15 cellular contexts compared by ENCODE assay signal in genomic region chr4:184457530-184458249, GRCh38. TPM values are rescaled to one million over a fixed set of nuclear protein-coding genes. Genes with fewer than 3 reads are reported as not detected.
A peak's percentile ranks its signal among the peaks of the same experiment; 100 is the strongest.
DNase-seq lines count a peak whose midpoint lies in the region; ATAC-seq and TF ChIP-seq lines count a peak whose summit lies in the region.
"Had no signal": no experiment of that assay in that cellular context is flagged by ENCODE, and none has a peak within 500 bp of the region (broad histone marks: within the 10 kb centered on the region; RNA-seq: fewer than 3 reads in every experiment).

No MANE protein-coding gene starts in this region.

- peaks cover 42% of the 10 kb centered on the region; the same call in 1 of the 2 replicates for H3K79me2 ChIP-seq in OCI-LY1 (ENCODE audit: insufficient read depth, low read length)

- peaks cover 33% of the 10 kb centered on the region for H3K4me1 Mint-ChIP-seq in progenitor cell of endocrine pancreas (ENCODE audit: low read depth)

- ATAC-seq in GM18868 (IDR thresholded peaks at IDR 0.05; ENCODE audit: unreplicated experiment): peak; percentile 45
- no peak for ATAC-seq in left lobe of liver

- intact Hi-C loops in left ventricle myocardium inferior (cut with micrococcal nuclease): no loop called here
- intact Hi-C loops in esophagus muscularis mucosa (cut with DNase I): no loop called here

- no peak for TF ChIP-seq POLR2A in esophagus muscularis mucosa (IDR thresholded peaks at IDR 0.05; ENCODE audit: low read depth)

- peaks cover 78 to 93% (median 88%) of the 10 kb centered on the region in 10 experiments for H3K4me1 ChIP-seq in BLaER1 treated with 17β-estradiol and CSF1 and Interleukin-3, amounts not matched to agents 10 nM and 100 nM
- H3K4me1 ChIP-seq in OCI-LY1 (ENCODE audit: insufficient read depth, low read length, severe bottlenecking): peaks cover 77% of the 10 kb centered on the region
- H3K4me1 ChIP-seq in left ventricle myocardium inferior: peaks cover 96% of the 10 kb centered on the region
- peaks cover 51 to 68% (median 63%) of the 10 kb centered on the region in 4 donors for H3K4me1 ChIP-seq in esophagus muscularis mucosa

- peak overlapping the region in 1 of 10 experiments; percentile 20; a peak in 1 of 20 replicates for H3K4me3 ChIP-seq in BLaER1 treated with 17β-estradiol and CSF1 and Interleukin-3, amounts not matched to agents 10 nM and 100 nM
- H3K4me3 ChIP-seq in OCI-LY1 (ENCODE audit: low read depth, low read length, poor library complexity, severe bottlenecking) (peak overlapping the region; percentile 30), left ventricle myocardium inferior (no peak overlapping the region), esophagus muscularis mucosa (no peak overlapping the region)

- peak overlapping the region in 5 of 11 experiments; percentile 1 to 20 (median 2); a peak in 3 of 22 replicates for H3K27ac ChIP-seq in BLaER1 treated with 17β-estradiol and CSF1 and Interleukin-3, amounts not matched to agents 10 nM and 100 nM
- H3K27ac ChIP-seq in OCI-LY1 (ENCODE audit: low read depth, low read length, poor library complexity, severe bottlenecking) (peak overlapping the region; percentile 54), left ventricle myocardium inferior (replicated peaks) (peak overlapping the region; percentile 28), esophagus muscularis mucosa (replicated peaks in 1 of 4) (peak overlapping the region in 2 of 4 donors; percentile 17 to 21)

- no peak for TF ChIP-seq EP300 in esophagus muscularis mucosa (IDR thresholded peaks at IDR 0.05)

- H3K9me3 ChIP-seq in BLaER1 treated with 17β-estradiol and CSF1 and Interleukin-3, amounts not matched to agents 10 nM and 100 nM (replicated peaks in 1 of 11): no peaks in the 10 kb centered on the region
- H3K9me3 ChIP-seq in OCI-LY1 (ENCODE audit: low read length) (no peaks in the 10 kb centered on the region), left ventricle myocardium inferior (replicated peaks) (no peaks in the 10 kb centered on the region), esophagus muscularis mucosa (no peaks in the 10 kb centered on the region)

- no peaks in the 10 kb centered on the region for H3F3A ChIP-seq in OCI-LY1 (ENCODE audit: insufficient read depth, low read length)

- no peak overlapping the region for H3K27ac Mint-ChIP-seq in progenitor cell of endocrine pancreas

- H3K27me3 Mint-ChIP-seq in progenitor cell of endocrine pancreas: no peaks in the 10 kb centered on the region

- peak overlapping the region; percentile 66 to 87 (median 77) for H3K4me2 ChIP-seq in BLaER1 treated with 17β-estradiol and CSF1 and Interleukin-3, amounts not matched to agents 10 nM and 100 nM
- H3K4me2 ChIP-seq in OCI-LY1 (ENCODE audit: low read length): peak overlapping the region; percentile 51

- 81% methylated on average over 11 of the region's 11 CpGs for WGBS in esophagus muscularis mucosa

- H3K36me3 Mint-ChIP-seq in progenitor cell of endocrine pancreas (ENCODE audit: insufficient read depth): peaks cover 7% of the 10 kb centered on the region

- TF ChIP-seq CTCF in OCI-LY1 (IDR thresholded peaks at IDR 0.05; ENCODE audit: low read length) (peak; percentile 16; the same call in 1 of the 2 replicates), left ventricle myocardium inferior (IDR thresholded peaks at IDR 0.05; ENCODE audit: borderline replicate concordance) (no peak), esophagus muscularis mucosa (IDR thresholded peaks at IDR 0.05) (no peak), progenitor cell of endocrine pancreas (IDR thresholded peaks at IDR 0.05; ENCODE audit: unreplicated experiment) (no peak)

- H3K4me3 Mint-ChIP-seq in progenitor cell of endocrine pancreas (ENCODE audit: low read depth): no peak overlapping the region
- H3K4me3 Mint-ChIP-seq: nephron had no signal

- H3K27me3 ChIP-seq in BLaER1 treated with 17β-estradiol and CSF1 and Interleukin-3, amounts not matched to agents 10 nM and 100 nM: no peaks in the 10 kb centered on the region
- H3K27me3 ChIP-seq in OCI-LY1 (ENCODE audit: insufficient read depth, low read length) (no peaks in the 10 kb centered on the region), left ventricle myocardium inferior (ENCODE audit: low read depth) (no peaks in the 10 kb centered on the region), esophagus muscularis mucosa (no peaks in the 10 kb centered on the region)

- H3K9ac ChIP-seq in BLaER1 treated with 17β-estradiol and CSF1 and Interleukin-3, amounts not matched to agents 10 nM and 100 nM: peak overlapping the region in 1 of 11 experiments; percentile 20; a peak in 1 of 22 replicates
- H3K9ac ChIP-seq in OCI-LY1 (ENCODE audit: low read length): no peak overlapping the region; the same call in 1 of the 2 replicates

- no peaks in the 10 kb centered on the region for H3K9me2 ChIP-seq in OCI-LY1 (ENCODE audit: low read depth, low read length)

- no peak for DNase-seq in left ventricle myocardium inferior
- no peak for DNase-seq in SKM-1 treated with dmso at 0.1 percent for 144 hours (lab: John Stamatoyannopoulos, UW; ENCODE audit: unreplicated experiment)
- DNase-seq in esophagus muscularis mucosa (ENCODE audit: extremely low spot score): no peak
- DNase-seq in progenitor cell of endocrine pancreas (ENCODE audit: low spot score, unreplicated experiment): no peak
- no peak for DNase-seq in left lobe of liver (ENCODE audit: low spot score)
- DNase-seq: DMS 273 treated with DMSO at 0.1 percent for 48 hours; effector CD8-positive, alpha-beta T cell; NCI-H774; stimulated activated CD4-positive, alpha-beta T cell treated with anti-CD3 and anti-CD28 coated beads, Interleukin-4, amount 100 ng/mL, for 24 hours; T-helper 2 cell; trophoblast cell had no signal

- H3K36me3 ChIP-seq in BLaER1 treated with 17β-estradiol and CSF1 and Interleukin-3, amounts not matched to agents 10 nM and 100 nM: peaks cover 0 to 20% (median 14%) of the 10 kb centered on the region in 11 experiments; a peak in 13 of 22 replicates
- H3K36me3 ChIP-seq in OCI-LY1 (ENCODE audit: insufficient read depth, low read length) (peaks cover 4% of the 10 kb centered on the region; the same call in 1 of the 2 replicates), left ventricle myocardium inferior (no peaks in the 10 kb centered on the region), esophagus muscularis mucosa (peaks cover 0 to 12% (median 2%) of the 10 kb centered on the region in 4 donors)

- peaks cover 13 to 95% (median 77%) of the 10 kb centered on the region in 11 experiments; a peak in 20 of 22 replicates for H4K20me1 ChIP-seq in BLaER1 treated with 17β-estradiol and CSF1 and Interleukin-3, amounts not matched to agents 10 nM and 100 nM
- H4K20me1 ChIP-seq in OCI-LY1 (ENCODE audit: insufficient read depth, low read length): no peaks in the 10 kb centered on the region

- no peaks in the 10 kb centered on the region for H3K9me3 Mint-ChIP-seq in progenitor cell of endocrine pancreas (ENCODE audit: low read depth)
- H3K9me3 Mint-ChIP-seq: nephron had no signal

- H2AFZ ChIP-seq in OCI-LY1 (ENCODE audit: low read length): no peak overlapping the region

RNA-seq across cellular contexts. Expression of gene IRF2, which starts 16.7 kb away (rescaled TPM):
- 25.9 TPM for total RNA-seq in left ventricle myocardium inferior
- total RNA-seq in esophagus muscularis mucosa: 10 to 100 TPM; 32.3 to 50.1 (median 36.4) TPM
- 14.3 and 19.1 TPM in 2 replicates for total RNA-seq in progenitor cell of endocrine pancreas
- total RNA-seq in left lobe of liver: 30.5 TPM
